Comparison of ENCODE assay signal across 26 cellular contexts in genomic region chr6:124495316-124496176, GRCh38.
"Had no signal": no experiment of that assay in that cellular context is flagged by ENCODE, and none has a peak within 500 bp of the region (broad histone marks: within the 10 kb centered on the region; RNA-seq: fewer than 3 reads in every experiment).

No MANE protein-coding gene starts in this region.

- H3K27me3 ChIP-seq: foreskin keratinocyte, hepatocyte, suprapubic skin, tibial nerve had no signal

- H3K4me1 ChIP-seq: foreskin keratinocyte, left ventricle myocardium inferior, parathyroid adenoma, suprapubic skin, tibial nerve had no signal

- H3K9me3 ChIP-seq: left ventricle myocardium inferior, suprapubic skin, tibial nerve had no signal

- H3K36me3 ChIP-seq: left ventricle myocardium inferior, suprapubic skin, tibial nerve had no signal

- H3K9me3 Mint-ChIP-seq: activated naive CD8-positive, alpha-beta T cell treated with anti-CD3 and anti-CD28 coated beads for 36 hours; activated T-cell treated with anti-CD3 and anti-CD28 coated beads, Interleukin-2, amount 50 U/mL, for 4 hours; activated T-helper 2 cell treated with anti-CD3 and anti-CD28 coated beads, Interferon-gamma antibody, Interleukin-2, Interleukin-4, amounts not matched to agents 10 μg/mL and 5 μg/mL and 100 μg/mL, durations not matched to agents 14 hours and 24 hours and 36 hours had no signal

- DNase-seq: activated CD4-positive, alpha-beta T cell treated with anti-CD3 and anti-CD28 coated beads for 4 hours; activated CD4-positive, alpha-beta T cell treated with anti-CD3 and anti-CD28 coated beads, Interleukin-2, amount 50 U/mL, for 48 hours; activated CD4-positive, CD25-positive, alpha-beta regulatory T cell; activated CD8-positive, alpha-beta memory T cell treated with anti-CD3 and anti-CD28 coated beads, Interleukin-2, amount 50 U/mL, for 48 hours; activated naive CD4-positive, alpha-beta T cell; activated naive CD8-positive, alpha-beta T cell treated with anti-CD3 and anti-CD28 coated beads for 36 hours; activated T-cell treated with anti-CD3 and anti-CD28 coated beads, Interleukin-2, amount 50 U/mL, for 4 hours; dermis blood vessel endothelial cell; effector CD8-positive, alpha-beta T cell; foreskin keratinocyte; immature natural killer cell; left ventricle myocardium inferior; mammary epithelial cell; midbrain; small intestine; stimulated activated CD4-positive, alpha-beta T cell treated with anti-CD3 and anti-CD28 coated beads, Interleukin-2, amount 100 ng/mL, for 24 hours; stimulated activated naive CD8-positive, alpha-beta T cell treated with anti-CD3 and anti-CD28 coated beads, Interleukin-15, amount 100 ng/mL, for 72 hours; T-helper 17 cell had no signal

- H3K9ac ChIP-seq: parathyroid adenoma had no signal

- H3K4me3 Mint-ChIP-seq: activated naive CD8-positive, alpha-beta T cell treated with anti-CD3 and anti-CD28 coated beads for 36 hours; activated T-cell treated with anti-CD3 and anti-CD28 coated beads, Interleukin-2, amount 50 U/mL, for 4 hours; immature natural killer cell; natural killer cell treated with Interleukin-12 subunit alpha and Interleukin-12 subunit beta and Interleukin-15 and Interleukin-18, amount 100 ng/mL, for 72 hours; stimulated activated effector memory CD8-positive, alpha-beta T cell treated with anti-CD3 and anti-CD28 coated beads, Interleukin-12 subunit alpha, Interleukin-12 subunit beta, amount 100 ng/mL, for 72 hours; stimulated activated naive CD8-positive, alpha-beta T cell treated with anti-CD3 and anti-CD28 coated beads, Interleukin-15, amount 100 ng/mL, for 72 hours; T-helper 17 cell had no signal

- H3K27ac ChIP-seq: foreskin keratinocyte, hepatocyte, left ventricle myocardium inferior, parathyroid adenoma, suprapubic skin, tibial nerve had no signal

- H2AFZ ChIP-seq: hepatocyte, parathyroid adenoma had no signal

- H3K27ac Mint-ChIP-seq: activated naive CD8-positive, alpha-beta T cell treated with anti-CD3 and anti-CD28 coated beads for 36 hours; activated T-helper 2 cell treated with anti-CD3 and anti-CD28 coated beads, Interferon-gamma antibody, Interleukin-2, Interleukin-4, amounts not matched to agents 10 μg/mL and 5 μg/mL and 100 μg/mL, durations not matched to agents 14 hours and 24 hours and 36 hours; immature natural killer cell; natural killer cell treated with Interleukin-12 subunit alpha and Interleukin-12 subunit beta and Interleukin-15 and Interleukin-18, amount 100 ng/mL, for 72 hours; stimulated activated effector memory CD8-positive, alpha-beta T cell treated with anti-CD3 and anti-CD28 coated beads, Interleukin-12 subunit alpha, Interleukin-12 subunit beta, amount 100 ng/mL, for 72 hours; stimulated activated naive CD8-positive, alpha-beta T cell treated with anti-CD3 and anti-CD28 coated beads, Interleukin-15, amount 100 ng/mL, for 72 hours; T-helper 17 cell had no signal

- FAIRE-seq: small intestine had no signal

- H3K27me3 Mint-ChIP-seq: activated naive CD8-positive, alpha-beta T cell treated with anti-CD3 and anti-CD28 coated beads for 36 hours; natural killer cell treated with Interleukin-12 subunit alpha and Interleukin-12 subunit beta and Interleukin-15 and Interleukin-18, amount 100 ng/mL, for 72 hours; stimulated activated naive CD8-positive, alpha-beta T cell treated with anti-CD3 and anti-CD28 coated beads, Interleukin-15, amount 100 ng/mL, for 72 hours; T-helper 17 cell had no signal

- H3K4me3 ChIP-seq: hepatocyte, left ventricle myocardium inferior, suprapubic skin, tibial nerve had no signal

- H3K4me2 ChIP-seq: hepatocyte had no signal

- H3K4me1 Mint-ChIP-seq: activated naive CD8-positive, alpha-beta T cell treated with anti-CD3 and anti-CD28 coated beads for 36 hours; immature natural killer cell; stimulated activated effector memory CD8-positive, alpha-beta T cell treated with anti-CD3 and anti-CD28 coated beads, Interleukin-12 subunit alpha, Interleukin-12 subunit beta, amount 100 ng/mL, for 72 hours; stimulated activated naive CD8-positive, alpha-beta T cell treated with anti-CD3 and anti-CD28 coated beads, Interleukin-15, amount 100 ng/mL, for 72 hours; T-helper 17 cell had no signal

- H3K36me3 Mint-ChIP-seq: activated naive CD8-positive, alpha-beta T cell treated with anti-CD3 and anti-CD28 coated beads for 36 hours; immature natural killer cell; natural killer cell treated with Interleukin-12 subunit alpha and Interleukin-12 subunit beta and Interleukin-15 and Interleukin-18, amount 100 ng/mL, for 72 hours; stimulated activated effector memory CD8-positive, alpha-beta T cell treated with anti-CD3 and anti-CD28 coated beads, Interleukin-12 subunit alpha, Interleukin-12 subunit beta, amount 100 ng/mL, for 72 hours had no signal

- ATAC-seq: activated T-cell treated with anti-CD3 and anti-CD28 coated beads, Interleukin-2, amount 50 U/mL, for 4 hours; foreskin keratinocyte; natural killer cell treated with Interleukin-12 subunit alpha and Interleukin-12 subunit beta and Interleukin-15 and Interleukin-18, amount 100 ng/mL, for 72 hours; sciatic nerve; stimulated activated effector memory CD8-positive, alpha-beta T cell treated with anti-CD3 and anti-CD28 coated beads, Interleukin-12 subunit alpha, Interleukin-12 subunit beta, amount 100 ng/mL, for 72 hours; stimulated activated naive CD8-positive, alpha-beta T cell treated with anti-CD3 and anti-CD28 coated beads, Interleukin-15, amount 100 ng/mL, for 72 hours; T-helper 17 cell had no signal

- H3K79me2 ChIP-seq: hepatocyte, parathyroid adenoma had no signal
